ENCODE assay signal across 24 cellular contexts in genomic region chr16:81053761-81054160, GRCh38. TPM values are rescaled to one million over a fixed set of nuclear protein-coding genes. Genes with fewer than 3 reads are reported as not detected.
DNase-seq lines count a peak whose midpoint lies in the region; ATAC-seq, FAIRE-seq and TF ChIP-seq lines count a peak whose summit lies in the region.
"Had no signal": no experiment of that assay in that cellular context is flagged by ENCODE, and none has a peak within 500 bp of the region (broad histone marks: within the 10 kb centered on the region; RNA-seq: fewer than 3 reads in every experiment).

No MANE protein-coding gene starts in this region.

- DNase-seq in K562 (ENCODE audit: extremely low read depth in 1 of 4, low spot score in 3 of 4) = peak in 2 of 4 experiments; percentile 19 to 29
- no peak for DNase-seq in mesothelial cell of epicardium (ENCODE audit: low spot score in 2 of 2, unreplicated experiment in 2 of 2)
- DNase-seq in activated naive CD4-positive, alpha-beta T cell treated with anti-CD3 and anti-CD28 coated beads, Interleukin-2, amount 10 ng/mL, durations not matched to agents 7 days and 5 days = no peak
- no peak for DNase-seq in activated CD4-positive, alpha-beta T cell treated with anti-CD3 and anti-CD28 coated beads for 1 hour
- DNase-seq in posterior vena cava (ENCODE audit: low spot score) = no peak
- no peak for DNase-seq in AG08396 (ENCODE audit: low spot score)
- DNase-seq: 8988T; ACHN; AML-193; Caco-2; Calu3; CD4-positive, alpha-beta T cell; CD8-positive, alpha-beta T cell; DMS79 treated with DMSO at 0.1 percent for 48 hours; GF-D8 had no signal

- TF ChIP-seq POLR2A in K562 (conservative IDR thresholded peaks at IDR 0.05) = no peak

- H3K9me3 Mint-ChIP-seq in mesothelial cell of epicardium = peaks cover 24% of the 10 kb centered on the region
- H3K9me3 Mint-ChIP-seq in activated naive CD4-positive, alpha-beta T cell treated with anti-CD3 and anti-CD28 coated beads, Interleukin-2, amount 10 ng/mL, durations not matched to agents 7 days and 5 days = peaks cover 14% of the 10 kb centered on the region

- peaks cover 0 to 7% of the 10 kb centered on the region in 2 experiments; a peak in 1 of 5 replicates for H3K4me1 ChIP-seq in K562 (replicated peaks in 1 of 2; ENCODE audit: control insufficient read depth in 2 of 2, insufficient read depth in 2 of 2, low read length in 2 of 2)
- H3K4me1 ChIP-seq: BLaER1 treated with 17β-estradiol and CSF1 and Interleukin-3, amounts not matched to agents 10 nM and 100 nM; Caco-2 had no signal

- WGBS in K562 (ENCODE audit: insufficient coverage, low coverage, missing lambda C conversion rate) = 6% methylated on average over 11 of the region's 11 CpGs

- CTCF ChIA-PET in K562 (lab: Yijun Ruan, JAX; ENCODE audit: low intra/inter-chr PET ratio) = no interaction called here
- CTCF ChIA-PET in activated naive CD4-positive, alpha-beta T cell treated with anti-CD3 and anti-CD28 coated beads, Interleukin-2, amount 10 ng/mL, durations not matched to agents 7 days and 5 days (lab: Charles Lee) = no interaction called here

- FAIRE-seq in K562 (lab: Jason Lieb, UNC) (peak; percentile 57), islet of Langerhans (lab: Jason Lieb, UNC) (peak; percentile 45)
- FAIRE-seq: A204.1, D721Med, G401.6, GM12891, GM19239 had no signal

- H3K4me2 ChIP-seq in K562 (ENCODE audit: insufficient read depth, low read length) = peak overlapping the region; percentile 45
- H3K4me2 ChIP-seq: BLaER1 treated with 17β-estradiol and CSF1 and Interleukin-3, amounts not matched to agents 10 nM and 100 nM had no signal

- no peaks in the 10 kb centered on the region for H3K9me1 ChIP-seq in K562 (ENCODE audit: control insufficient read depth, insufficient read depth, low read length)

- in situ Hi-C loops in K562 (cut with MboI) = no loop called here

- ATAC-seq in K562 = peak; percentile 66
- ATAC-seq: CD8-positive, alpha-beta T cell had no signal

- TF ChIP-seq RAD21 in K562 (CRISPR knock-in tag; conservative IDR thresholded peaks at IDR 0.05 in 1 of 2, IDR thresholded peaks at IDR 0.05 in 1 of 2) = no peak

- H3K9ac ChIP-seq in K562 (ENCODE audit: insufficient read depth in 1 of 2, low read depth in 2 of 2, low read length in 2 of 2) = peak overlapping the region in 1 of 2 experiments; percentile 68; a peak in 2 of 4 replicates
- H3K9ac ChIP-seq: BLaER1 treated with 17β-estradiol and CSF1 and Interleukin-3, amounts not matched to agents 10 nM and 100 nM had no signal

- no peaks in the 10 kb centered on the region; a peak in 1 of 5 replicates for H3K27me3 ChIP-seq in K562 (ENCODE audit: control insufficient read depth in 2 of 2, insufficient read depth in 2 of 2, low read length in 2 of 2)
- H3K27me3 ChIP-seq: BLaER1 treated with 17β-estradiol and CSF1 and Interleukin-3, amounts not matched to agents 10 nM and 100 nM had no signal

- H4K20me1 ChIP-seq in K562 (replicated peaks; ENCODE audit: control insufficient read depth, insufficient read depth, low read length) = no peaks in the 10 kb centered on the region
- H4K20me1 ChIP-seq: BLaER1 treated with 17β-estradiol and CSF1 and Interleukin-3, amounts not matched to agents 10 nM and 100 nM had no signal

- POLR2A ChIA-PET in K562 (lab: Yijun Ruan, JAX) = no interaction called here

- no peaks in the 10 kb centered on the region for H3K36me3 ChIP-seq in K562 (ENCODE audit: control insufficient read depth, insufficient read depth, low read length)

- no peaks in the 10 kb centered on the region for H3K79me2 ChIP-seq in K562 (ENCODE audit: control insufficient read depth, insufficient read depth, low read length)

- H3K4me3 ChIP-seq in K562 = no peak overlapping the region
- H3K4me3 ChIP-seq: BLaER1 treated with 17β-estradiol and CSF1 and Interleukin-3, amounts not matched to agents 10 nM and 100 nM had no signal

- peaks cover 17% of the 10 kb centered on the region for H3K36me3 Mint-ChIP-seq in mesothelial cell of epicardium
- H3K36me3 Mint-ChIP-seq in activated naive CD4-positive, alpha-beta T cell treated with anti-CD3 and anti-CD28 coated beads, Interleukin-2, amount 10 ng/mL, durations not matched to agents 7 days and 5 days = peaks cover 6% of the 10 kb centered on the region

- H3K9me3 ChIP-seq in K562 (replicated peaks; ENCODE audit: control insufficient read depth, insufficient read depth, low read depth, low read length) = 0 out of 2 replicates have a peak, but pooled peaks cover 7% of the 10 kb centered on the region

- peaks cover 6% of the 10 kb centered on the region for H3K4me1 Mint-ChIP-seq in mesothelial cell of epicardium
- H3K4me1 Mint-ChIP-seq in activated naive CD4-positive, alpha-beta T cell treated with anti-CD3 and anti-CD28 coated beads, Interleukin-2, amount 10 ng/mL, durations not matched to agents 7 days and 5 days = no peaks in the 10 kb centered on the region
- H3K4me1 Mint-ChIP-seq: B cell had no signal

- H3K27ac Mint-ChIP-seq in mesothelial cell of epicardium = peak overlapping the region; percentile 1
- no peak overlapping the region for H3K27ac Mint-ChIP-seq in activated naive CD4-positive, alpha-beta T cell treated with anti-CD3 and anti-CD28 coated beads, Interleukin-2, amount 10 ng/mL, durations not matched to agents 7 days and 5 days
- H3K27ac Mint-ChIP-seq: B cell; CD4-positive, alpha-beta T cell; CD8-positive, alpha-beta T cell had no signal

- peak overlapping the region; percentile 36; the same call in 1 of the 3 replicates for H3K27ac ChIP-seq in K562 (ENCODE audit: extremely low read depth, low read depth, low read length)
- H3K27ac ChIP-seq: BLaER1 treated with 17β-estradiol and CSF1 and Interleukin-3, amounts not matched to agents 10 nM and 100 nM; C4-2B had no signal

- BruUV-seq in K562 (replicated peaks; lab: Mats Ljungman, UMichigan) = no TSS peak

- H3K4me3 Mint-ChIP-seq in mesothelial cell of epicardium = no peak overlapping the region
- no peak overlapping the region for H3K4me3 Mint-ChIP-seq in activated naive CD4-positive, alpha-beta T cell treated with anti-CD3 and anti-CD28 coated beads, Interleukin-2, amount 10 ng/mL, durations not matched to agents 7 days and 5 days
- H3K4me3 Mint-ChIP-seq: B cell; CD4-positive, alpha-beta T cell; CD8-positive, alpha-beta T cell had no signal

- peak overlapping the region; percentile 77 for H2AFZ ChIP-seq in K562 (ENCODE audit: low read depth, low read length)

- TF ChIP-seq CTCF in K562 (IDR thresholded peaks at IDR 0.05 in 2 of 3, conservative IDR thresholded peaks at IDR 0.05 in 1 of 3; ENCODE audit: insufficient read depth in 2 of 3, low read depth in 1 of 3, low read length in 3 of 3) (no peak), mesothelial cell of epicardium (IDR thresholded peaks at IDR 0.05; ENCODE audit: unreplicated experiment) (no peak)

- no peaks in the 10 kb centered on the region for H3K27me3 Mint-ChIP-seq in mesothelial cell of epicardium (ENCODE audit: low read depth)
- peaks cover 3% of the 10 kb centered on the region for H3K27me3 Mint-ChIP-seq in activated naive CD4-positive, alpha-beta T cell treated with anti-CD3 and anti-CD28 coated beads, Interleukin-2, amount 10 ng/mL, durations not matched to agents 7 days and 5 days
- H3K27me3 Mint-ChIP-seq: B cell; CD4-positive, alpha-beta T cell had no signal

- TF ChIP-seq EP300 in K562 (IDR thresholded peaks at IDR 0.05; ENCODE audit: low read length) = no peak

- intact Hi-C loops in K562 (cut with micrococcal nuclease) = no loop called here
- intact Hi-C loops in posterior vena cava (cut with DNase I) = no loop called here

RNA-seq across cellular contexts. Expression of gene ATMIN, which starts 18.1 kb away (rescaled TPM):
- total RNA-seq in K562 (2011; cell fraction: chromatin; rRNA removed; ENCODE audit: low replicate concordance) = 22.3 and 56.7 TPM in 2 replicates
- 18.6 and 19.5 TPM in 2 replicates for total RNA-seq in K562 (2011; cell fraction: nucleolus; rRNA removed)
- 27.1 and 32.0 TPM in 2 replicates for total RNA-seq in K562 (2011; cell fraction: nucleoplasm; rRNA removed)
- 16.5 and 20.5 TPM in 2 replicates for total RNA-seq in K562 (2014; rRNA removed)
- total RNA-seq in K562 (2014; rRNA removed; fragmentation: Illumina TruSeq; extraction: Trizol) = 35.3 and 38.8 TPM in 2 replicates
- 39.4 and 40.9 TPM in 2 replicates for total RNA-seq in K562 (2015; rRNA removed; fragmentation: Illumina TruSeq; extraction: Trizol)
- total RNA-seq in K562 (2021) = 22.5 and 23.4 TPM in 2 replicates
- 21.3 and 29.2 TPM in 2 replicates for polyA plus RNA-seq in K562 (2011; rRNA removed)
- polyA plus RNA-seq in K562 (2011; cell fraction: cytosol; rRNA removed) = 12.2 and 16.4 TPM in 2 replicates
- polyA plus RNA-seq in K562 (2011; cell fraction: nucleus; rRNA removed) = 16.4 and 17.0 TPM in 2 replicates
- polyA plus RNA-seq in K562 (2012) = 13.7 and 17.9 TPM in 2 replicates
- 28.1 and 31.3 TPM in 2 replicates for polyA plus RNA-seq in K562 (2014; fragmentation: Illumina TruSeq; extraction: Trizol)
- 1 to 10 TPM; 6.7 to 7.8 TPM for polyA plus RNA-seq in K562 (2014; fragmentation: Nextera tagmentation; extraction: Ambion mirVana)
- 15.3 and 19.3 TPM in 2 replicates for polyA plus RNA-seq in K562 (2014; rRNA removed)
- 32.5 and 37.6 TPM in 2 replicates for polyA minus RNA-seq in K562 (2011; rRNA and poly(A)+ RNA removed)
- 8.8 and 16.4 TPM in 2 replicates for polyA minus RNA-seq in K562 (2011; cell fraction: cytosol; rRNA and poly(A)+ RNA removed)
- 13.1 and 24.1 TPM in 2 replicates for polyA minus RNA-seq in K562 (2011; cell fraction: nucleus; rRNA and poly(A)+ RNA removed)
- total RNA-seq in mesothelial cell of epicardium = 43.1 to 45.6 TPM (median 43.2 TPM) in 3 replicates
- total RNA-seq in posterior vena cava = 10 to 100 TPM; 24.8 to 27.3 TPM

RNA-seq across cellular contexts. Expression of gene C16orf46, which starts 23.3 kb away (rescaled TPM):
- total RNA-seq in K562 (2011; cell fraction: chromatin; rRNA removed; ENCODE audit: low replicate concordance) = 1.1 and 1.4 TPM in 2 replicates
- total RNA-seq in K562 (2011; cell fraction: nucleolus; rRNA removed) = 0.26 and 0.67 TPM in 2 replicates
- 0.53 and 0.81 TPM in 2 replicates for total RNA-seq in K562 (2011; cell fraction: nucleoplasm; rRNA removed)
- total RNA-seq in K562 (2014; rRNA removed) = 0.54 TPM in 1 of 2 replicates, not detected in the other
- total RNA-seq in K562 (2014; rRNA removed; fragmentation: Illumina TruSeq; extraction: Trizol) = 0.19 TPM in 1 of 2 replicates, not detected in the other
- 0.23 and 0.33 TPM in 2 replicates for total RNA-seq in K562 (2015; rRNA removed; fragmentation: Illumina TruSeq; extraction: Trizol)
- 0.47 and 1.0 TPM in 2 replicates for total RNA-seq in K562 (2021)
- 0.35 and 0.36 TPM in 2 replicates for polyA plus RNA-seq in K562 (2011; rRNA removed)
- 0.62 and 0.63 TPM in 2 replicates for polyA plus RNA-seq in K562 (2011; cell fraction: cytosol; rRNA removed)
- polyA plus RNA-seq in K562 (2011; cell fraction: nucleus; rRNA removed) = 0.31 and 1.1 TPM in 2 replicates
- polyA plus RNA-seq in K562 (2012) = 0.98 and 1.7 TPM in 2 replicates
- polyA plus RNA-seq in K562 (2014; fragmentation: Illumina TruSeq; extraction: Trizol) = 0.98 TPM in 1 of 2 replicates, not detected in the other
- polyA plus RNA-seq in K562 (2014; fragmentation: Nextera tagmentation; extraction: Ambion mirVana) = under 1 TPM; 0.10 to 0.13 TPM
- 0.52 and 1.7 TPM in 2 replicates for polyA plus RNA-seq in K562 (2014; rRNA removed)
- 0.18 TPM in 1 of 2 replicates, not detected in the other for polyA minus RNA-seq in K562 (2011; rRNA and poly(A)+ RNA removed)
- polyA minus RNA-seq in K562 (2011; cell fraction: cytosol; rRNA and poly(A)+ RNA removed) = not detected in 2 replicates
- polyA minus RNA-seq in K562 (2011; cell fraction: nucleus; rRNA and poly(A)+ RNA removed) = not detected in 2 replicates
- total RNA-seq in mesothelial cell of epicardium = 0.89 to 2.0 TPM (median 0.90 TPM) in 3 replicates
- total RNA-seq in posterior vena cava = under 1 TPM in 1 of 2 donors, not detected in 1; 0.57 TPM
- total RNA-seq: B cell had no signal

RNA-seq across cellular contexts. Expression of gene GCSH, which starts 42.4 kb away (rescaled TPM):
- 13.7 and 40.7 TPM in 2 replicates for total RNA-seq in K562 (2011; cell fraction: chromatin; rRNA removed; ENCODE audit: low replicate concordance)
- total RNA-seq in K562 (2011; cell fraction: nucleolus; rRNA removed) = 12.3 and 14.3 TPM in 2 replicates
- total RNA-seq in K562 (2011; cell fraction: nucleoplasm; rRNA removed) = 27.1 and 44.8 TPM in 2 replicates
- total RNA-seq in K562 (2014; rRNA removed) (61.0 and 69.3 TPM in 2 replicates), K562 (2014; rRNA removed; fragmentation: Illumina TruSeq; extraction: Trizol) (121 and 129 TPM in 2 replicates), K562 (2015; rRNA removed; fragmentation: Illumina TruSeq; extraction: Trizol) (108 and 119 TPM in 2 replicates), K562 (2021) (89.0 and 89.7 TPM in 2 replicates), mesothelial cell of epicardium (31.6 to 37.6 TPM (median 34.8 TPM) in 3 replicates), posterior vena cava (10 to 100 TPM; 22.0 to 22.5 TPM)
- polyA plus RNA-seq in K562 (2011; rRNA removed) (33.2 and 61.1 TPM in 2 replicates), K562 (2014; fragmentation: Illumina TruSeq; extraction: Trizol) (94.4 and 109 TPM in 2 replicates), K562 (2014; fragmentation: Nextera tagmentation; extraction: Ambion mirVana) (10 to 100 TPM; 35.0 to 35.2 TPM), K562 (2014; rRNA removed) (115 TPM in 2 replicates)
- 17.5 and 17.8 TPM in 2 replicates for polyA plus RNA-seq in K562 (2011; cell fraction: cytosol; rRNA removed)
- 11.1 and 13.3 TPM in 2 replicates for polyA plus RNA-seq in K562 (2011; cell fraction: nucleus; rRNA removed)
- 42.4 and 83.6 TPM in 2 replicates for polyA plus RNA-seq in K562 (2012)
- polyA minus RNA-seq in K562 (2011; rRNA and poly(A)+ RNA removed) = 18.0 and 18.4 TPM in 2 replicates
- 19.1 and 20.1 TPM in 2 replicates for polyA minus RNA-seq in K562 (2011; cell fraction: cytosol; rRNA and poly(A)+ RNA removed)
- 8.9 and 13.0 TPM in 2 replicates for polyA minus RNA-seq in K562 (2011; cell fraction: nucleus; rRNA and poly(A)+ RNA removed)

RNA-seq across cellular contexts. Expression of gene CENPN, which starts 46.7 kb away (rescaled TPM):
- total RNA-seq in K562 (2011; cell fraction: chromatin; rRNA removed; ENCODE audit: low replicate concordance) = 44.6 and 60.6 TPM in 2 replicates
- total RNA-seq in K562 (2011; cell fraction: nucleolus; rRNA removed) = 31.3 and 39.4 TPM in 2 replicates
- total RNA-seq in K562 (2011; cell fraction: nucleoplasm; rRNA removed) = 28.4 and 36.6 TPM in 2 replicates
- total RNA-seq in K562 (2014; rRNA removed) (64.6 and 140 TPM in 2 replicates), K562 (2014; rRNA removed; fragmentation: Illumina TruSeq; extraction: Trizol) (161 and 186 TPM in 2 replicates), K562 (2015; rRNA removed; fragmentation: Illumina TruSeq; extraction: Trizol) (103 and 106 TPM in 2 replicates), K562 (2021) (87.6 and 92.3 TPM in 2 replicates), mesothelial cell of epicardium (13.1 to 16.4 TPM (median 14.6 TPM) in 3 replicates), posterior vena cava (1 to 10 TPM; 4.2 to 6.4 TPM)
- polyA plus RNA-seq in K562 (2011; rRNA removed) (95.8 and 123 TPM in 2 replicates), K562 (2014; fragmentation: Illumina TruSeq; extraction: Trizol) (140 and 158 TPM in 2 replicates), K562 (2014; fragmentation: Nextera tagmentation; extraction: Ambion mirVana) (100 to 1,000 TPM; 343 to 384 TPM), K562 (2014; rRNA removed) (209 and 279 TPM in 2 replicates)
- polyA plus RNA-seq in K562 (2011; cell fraction: cytosol; rRNA removed) = 36.0 and 53.1 TPM in 2 replicates
- 27.2 and 47.1 TPM in 2 replicates for polyA plus RNA-seq in K562 (2011; cell fraction: nucleus; rRNA removed)
- polyA plus RNA-seq in K562 (2012) = 92.4 and 304 TPM in 2 replicates
- polyA minus RNA-seq in K562 (2011; rRNA and poly(A)+ RNA removed) = 92.7 and 93.9 TPM in 2 replicates
- 42.0 and 48.2 TPM in 2 replicates for polyA minus RNA-seq in K562 (2011; cell fraction: cytosol; rRNA and poly(A)+ RNA removed)
- polyA minus RNA-seq in K562 (2011; cell fraction: nucleus; rRNA and poly(A)+ RNA removed) = 28.3 and 30.8 TPM in 2 replicates

RNA-seq across cellular contexts. Expression of gene CMC2, which starts 47.1 kb away (rescaled TPM):
- total RNA-seq in K562 (2011; cell fraction: chromatin; rRNA removed; ENCODE audit: low replicate concordance) = 47.9 and 97.0 TPM in 2 replicates
- total RNA-seq in K562 (2011; cell fraction: nucleolus; rRNA removed) = 47.9 and 67.9 TPM in 2 replicates
- total RNA-seq in K562 (2011; cell fraction: nucleoplasm; rRNA removed) = 50.2 and 70.3 TPM in 2 replicates
- 122 and 192 TPM in 2 replicates for total RNA-seq in K562 (2014; rRNA removed)
- 144 and 165 TPM in 2 replicates for total RNA-seq in K562 (2014; rRNA removed; fragmentation: Illumina TruSeq; extraction: Trizol)
- 124 and 143 TPM in 2 replicates for total RNA-seq in K562 (2015; rRNA removed; fragmentation: Illumina TruSeq; extraction: Trizol)
- 166 and 189 TPM in 2 replicates for total RNA-seq in K562 (2021)
- 224 and 304 TPM in 2 replicates for polyA plus RNA-seq in K562 (2011; rRNA removed)
- 185 and 294 TPM in 2 replicates for polyA plus RNA-seq in K562 (2011; cell fraction: cytosol; rRNA removed)
- polyA plus RNA-seq in K562 (2011; cell fraction: nucleus; rRNA removed) = 100 and 142 TPM in 2 replicates
- 144 and 242 TPM in 2 replicates for polyA plus RNA-seq in K562 (2012)
- polyA plus RNA-seq in K562 (2014; fragmentation: Illumina TruSeq; extraction: Trizol) = 172 and 255 TPM in 2 replicates
- polyA plus RNA-seq in K562 (2014; fragmentation: Nextera tagmentation; extraction: Ambion mirVana) = 100 to 1,000 TPM; 434 to 501 TPM
- polyA plus RNA-seq in K562 (2014; rRNA removed) = 230 and 250 TPM in 2 replicates
- 73.7 and 81.3 TPM in 2 replicates for polyA minus RNA-seq in K562 (2011; rRNA and poly(A)+ RNA removed)
- polyA minus RNA-seq in K562 (2011; cell fraction: cytosol; rRNA and poly(A)+ RNA removed) = 37.5 and 45.1 TPM in 2 replicates
- 59.8 and 62.9 TPM in 2 replicates for polyA minus RNA-seq in K562 (2011; cell fraction: nucleus; rRNA and poly(A)+ RNA removed)
- total RNA-seq in mesothelial cell of epicardium = 33.2 to 35.1 TPM (median 34.0 TPM) in 3 replicates
- total RNA-seq in posterior vena cava = 10 to 100 TPM; 34.8 to 46.1 TPM
